Comparison of ENCODE assay signal across 1 cellular context in the genomic region with DNA sequence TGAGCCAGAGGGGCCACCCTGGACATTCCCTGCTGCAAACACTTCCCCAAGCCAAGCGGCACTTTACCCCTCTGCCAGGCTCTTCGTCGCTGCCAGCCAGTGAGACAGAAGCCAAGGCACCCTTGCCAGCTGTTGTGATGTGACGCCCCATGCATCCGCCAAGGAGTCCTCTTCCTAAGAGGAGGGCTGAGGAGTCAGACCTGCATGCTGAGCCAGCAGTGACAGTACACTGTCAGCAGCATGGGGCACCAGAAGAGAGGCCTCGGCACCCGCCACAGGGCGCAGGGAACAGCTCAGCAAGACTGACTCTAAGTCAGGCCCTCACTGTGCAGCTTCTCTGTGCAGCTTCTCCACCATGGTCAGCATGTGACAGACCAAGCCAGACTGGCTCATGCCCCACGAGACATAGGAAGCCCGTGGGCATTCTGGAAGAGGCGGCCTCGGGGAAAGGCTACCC.
TF ChIP-seq lines count a peak whose summit lies in the region.

No MANE protein-coding gene starts in this region.

TF ChIP-seq in GM23338, 12 proteins besides CTCF, POLR2A, EP300 and RAD21 (continued from another document):
- TF ChIP-seq, protein P1, sequence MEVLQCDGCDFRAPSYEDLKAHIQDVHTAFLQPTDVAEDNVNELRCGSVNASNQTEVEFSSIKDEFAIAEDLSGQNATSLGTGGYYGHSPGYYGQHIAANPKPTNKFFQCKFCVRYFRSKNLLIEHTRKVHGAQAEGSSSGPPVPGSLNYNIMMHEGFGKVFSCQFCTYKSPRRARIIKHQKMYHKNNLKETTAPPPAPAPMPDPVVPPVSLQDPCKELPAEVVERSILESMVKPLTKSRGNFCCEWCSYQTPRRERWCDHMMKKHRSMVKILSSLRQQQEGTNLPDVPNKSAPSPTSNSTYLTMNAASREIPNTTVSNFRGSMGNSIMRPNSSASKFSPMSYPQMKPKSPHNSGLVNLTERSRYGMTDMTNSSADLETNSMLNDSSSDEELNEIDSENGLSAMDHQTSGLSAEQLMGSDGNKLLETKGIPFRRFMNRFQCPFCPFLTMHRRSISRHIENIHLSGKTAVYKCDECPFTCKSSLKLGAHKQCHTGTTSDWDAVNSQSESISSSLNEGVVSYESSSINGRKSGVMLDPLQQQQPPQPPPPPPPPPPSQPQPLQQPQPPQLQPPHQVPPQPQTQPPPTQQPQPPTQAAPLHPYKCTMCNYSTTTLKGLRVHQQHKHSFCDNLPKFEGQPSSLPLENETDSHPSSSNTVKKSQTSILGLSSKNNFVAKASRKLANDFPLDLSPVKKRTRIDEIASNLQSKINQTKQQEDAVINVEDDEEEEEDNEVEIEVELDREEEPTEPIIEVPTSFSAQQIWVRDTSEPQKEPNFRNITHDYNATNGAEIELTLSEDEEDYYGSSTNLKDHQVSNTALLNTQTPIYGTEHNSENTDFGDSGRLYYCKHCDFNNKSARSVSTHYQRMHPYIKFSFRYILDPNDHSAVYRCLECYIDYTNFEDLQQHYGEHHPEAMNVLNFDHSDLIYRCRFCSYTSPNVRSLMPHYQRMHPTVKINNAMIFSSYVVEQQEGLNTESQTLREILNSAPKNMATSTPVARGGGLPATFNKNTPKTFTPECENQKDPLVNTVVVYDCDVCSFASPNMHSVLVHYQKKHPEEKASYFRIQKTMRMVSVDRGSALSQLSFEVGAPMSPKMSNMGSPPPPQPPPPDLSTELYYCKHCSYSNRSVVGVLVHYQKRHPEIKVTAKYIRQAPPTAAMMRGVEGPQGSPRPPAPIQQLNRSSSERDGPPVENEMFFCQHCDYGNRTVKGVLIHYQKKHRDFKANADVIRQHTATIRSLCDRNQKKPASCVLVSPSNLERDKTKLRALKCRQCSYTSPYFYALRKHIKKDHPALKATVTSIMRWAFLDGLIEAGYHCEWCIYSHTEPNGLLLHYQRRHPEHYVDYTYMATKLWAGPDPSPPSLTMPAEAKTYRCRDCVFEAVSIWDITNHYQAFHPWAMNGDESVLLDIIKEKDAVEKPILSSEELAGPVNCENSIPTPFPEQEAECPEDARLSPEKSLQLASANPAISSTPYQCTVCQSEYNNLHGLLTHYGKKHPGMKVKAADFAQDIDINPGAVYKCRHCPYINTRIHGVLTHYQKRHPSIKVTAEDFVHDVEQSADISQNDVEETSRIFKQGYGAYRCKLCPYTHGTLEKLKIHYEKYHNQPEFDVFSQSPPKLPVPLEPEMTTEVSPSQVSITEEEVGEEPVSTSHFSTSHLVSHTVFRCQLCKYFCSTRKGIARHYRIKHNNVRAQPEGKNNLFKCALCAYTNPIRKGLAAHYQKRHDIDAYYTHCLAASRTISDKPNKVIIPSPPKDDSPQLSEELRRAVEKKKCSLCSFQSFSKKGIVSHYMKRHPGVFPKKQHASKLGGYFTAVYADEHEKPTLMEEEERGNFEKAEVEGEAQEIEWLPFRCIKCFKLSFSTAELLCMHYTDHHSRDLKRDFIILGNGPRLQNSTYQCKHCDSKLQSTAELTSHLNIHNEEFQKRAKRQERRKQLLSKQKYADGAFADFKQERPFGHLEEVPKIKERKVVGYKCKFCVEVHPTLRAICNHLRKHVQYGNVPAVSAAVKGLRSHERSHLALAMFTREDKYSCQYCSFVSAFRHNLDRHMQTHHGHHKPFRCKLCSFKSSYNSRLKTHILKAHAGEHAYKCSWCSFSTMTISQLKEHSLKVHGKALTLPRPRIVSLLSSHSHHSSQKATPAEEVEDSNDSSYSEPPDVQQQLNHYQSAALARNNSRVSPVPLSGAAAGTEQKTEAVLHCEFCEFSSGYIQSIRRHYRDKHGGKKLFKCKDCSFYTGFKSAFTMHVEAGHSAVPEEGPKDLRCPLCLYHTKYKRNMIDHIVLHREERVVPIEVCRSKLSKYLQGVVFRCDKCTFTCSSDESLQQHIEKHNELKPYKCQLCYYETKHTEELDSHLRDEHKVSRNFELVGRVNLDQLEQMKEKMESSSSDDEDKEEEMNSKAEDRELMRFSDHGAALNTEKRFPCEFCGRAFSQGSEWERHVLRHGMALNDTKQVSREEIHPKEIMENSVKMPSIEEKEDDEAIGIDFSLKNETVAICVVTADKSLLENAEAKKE (CRISPR knock-in tag; IDR thresholded peaks at IDR 0.05) = no peak
- TF ChIP-seq ZNF331 (CRISPR knock-in tag; IDR thresholded peaks at IDR 0.05; ENCODE audit: low read depth) (no peak), CREB1 (CRISPR knock-in tag; IDR thresholded peaks at IDR 0.05; ENCODE audit: low read depth) (no peak), STAT1 (IDR thresholded peaks at IDR 0.05; ENCODE audit: unreplicated experiment) (no peak), EZH2phosphoT487 (IDR thresholded peaks at IDR 0.05; ENCODE audit: unreplicated experiment) (no peak)
- TF ChIP-seq, protein P2, sequence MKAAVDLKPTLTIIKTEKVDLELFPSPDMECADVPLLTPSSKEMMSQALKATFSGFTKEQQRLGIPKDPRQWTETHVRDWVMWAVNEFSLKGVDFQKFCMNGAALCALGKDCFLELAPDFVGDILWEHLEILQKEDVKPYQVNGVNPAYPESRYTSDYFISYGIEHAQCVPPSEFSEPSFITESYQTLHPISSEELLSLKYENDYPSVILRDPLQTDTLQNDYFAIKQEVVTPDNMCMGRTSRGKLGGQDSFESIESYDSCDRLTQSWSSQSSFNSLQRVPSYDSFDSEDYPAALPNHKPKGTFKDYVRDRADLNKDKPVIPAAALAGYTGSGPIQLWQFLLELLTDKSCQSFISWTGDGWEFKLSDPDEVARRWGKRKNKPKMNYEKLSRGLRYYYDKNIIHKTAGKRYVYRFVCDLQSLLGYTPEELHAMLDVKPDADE (IDR thresholded peaks at IDR 0.05) = no peak
- TF ChIP-seq, protein P3, sequence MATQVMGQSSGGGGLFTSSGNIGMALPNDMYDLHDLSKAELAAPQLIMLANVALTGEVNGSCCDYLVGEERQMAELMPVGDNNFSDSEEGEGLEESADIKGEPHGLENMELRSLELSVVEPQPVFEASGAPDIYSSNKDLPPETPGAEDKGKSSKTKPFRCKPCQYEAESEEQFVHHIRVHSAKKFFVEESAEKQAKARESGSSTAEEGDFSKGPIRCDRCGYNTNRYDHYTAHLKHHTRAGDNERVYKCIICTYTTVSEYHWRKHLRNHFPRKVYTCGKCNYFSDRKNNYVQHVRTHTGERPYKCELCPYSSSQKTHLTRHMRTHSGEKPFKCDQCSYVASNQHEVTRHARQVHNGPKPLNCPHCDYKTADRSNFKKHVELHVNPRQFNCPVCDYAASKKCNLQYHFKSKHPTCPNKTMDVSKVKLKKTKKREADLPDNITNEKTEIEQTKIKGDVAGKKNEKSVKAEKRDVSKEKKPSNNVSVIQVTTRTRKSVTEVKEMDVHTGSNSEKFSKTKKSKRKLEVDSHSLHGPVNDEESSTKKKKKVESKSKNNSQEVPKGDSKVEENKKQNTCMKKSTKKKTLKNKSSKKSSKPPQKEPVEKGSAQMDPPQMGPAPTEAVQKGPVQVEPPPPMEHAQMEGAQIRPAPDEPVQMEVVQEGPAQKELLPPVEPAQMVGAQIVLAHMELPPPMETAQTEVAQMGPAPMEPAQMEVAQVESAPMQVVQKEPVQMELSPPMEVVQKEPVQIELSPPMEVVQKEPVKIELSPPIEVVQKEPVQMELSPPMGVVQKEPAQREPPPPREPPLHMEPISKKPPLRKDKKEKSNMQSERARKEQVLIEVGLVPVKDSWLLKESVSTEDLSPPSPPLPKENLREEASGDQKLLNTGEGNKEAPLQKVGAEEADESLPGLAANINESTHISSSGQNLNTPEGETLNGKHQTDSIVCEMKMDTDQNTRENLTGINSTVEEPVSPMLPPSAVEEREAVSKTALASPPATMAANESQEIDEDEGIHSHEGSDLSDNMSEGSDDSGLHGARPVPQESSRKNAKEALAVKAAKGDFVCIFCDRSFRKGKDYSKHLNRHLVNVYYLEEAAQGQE (IDR thresholded peaks at IDR 0.05; ENCODE audit: unreplicated experiment) = no peak
